In genomic region chr2:47520825-47521665, GRCh38 we compare ENCODE assay signal across 8 cellular contexts.
A peak's percentile ranks its signal among the peaks of the same experiment; 100 is the strongest.
DNase-seq lines count a peak whose midpoint lies in the region.

No MANE protein-coding gene starts in this region.

- no peaks in the 10 kb centered on the region for H3K4me1 ChIP-seq in HAP-1

- in situ Hi-C loops in HAP-1 (cut with MboI; ENCODE audit: low sequenced_read_pairs): no loop called here

- no peaks in the 10 kb centered on the region for H3K27me3 ChIP-seq in HAP-1 (ENCODE audit: low read depth)

- no peaks in the 10 kb centered on the region for H3K36me3 ChIP-seq in HAP-1 (replicated peaks)

- peak; percentile 67 for DNase-seq in GM03348 (ENCODE audit: low spot score)
- peak; percentile 32 to 63 for DNase-seq in HAP-1 (ENCODE audit: low spot score in 2 of 2)
- peak; percentile 97 for DNase-seq in NAMALWA (ENCODE audit: low spot score)
- peak; percentile 62 for DNase-seq in T follicular helper cell (ENCODE audit: low read depth)
- peak; percentile 57 for DNase-seq in amniotic epithelial cell (ENCODE audit: low read depth)
- peak; percentile 50 for DNase-seq in hepatic stellate cell (ENCODE audit: low spot score)
- peak; percentile 48 to 54 for DNase-seq in stimulated activated CD4-positive, alpha-beta T cell treated with anti-CD3 and anti-CD28 coated beads, Interleukin-15, amount 100 ng/mL, for 1 hour (ENCODE audit: low read depth in 1 of 2, low spot score in 1 of 2)
- DNase-seq in NK-92 (lab: John Stamatoyannopoulos, UW; ENCODE audit: unreplicated experiment): no peak

- no peaks in the 10 kb centered on the region for H3K9me3 ChIP-seq in HAP-1

- peak overlapping the region; percentile 27 for H3K4me3 ChIP-seq in HAP-1
